ENCODE assay signal across 2 cellular contexts in the genomic region with DNA sequence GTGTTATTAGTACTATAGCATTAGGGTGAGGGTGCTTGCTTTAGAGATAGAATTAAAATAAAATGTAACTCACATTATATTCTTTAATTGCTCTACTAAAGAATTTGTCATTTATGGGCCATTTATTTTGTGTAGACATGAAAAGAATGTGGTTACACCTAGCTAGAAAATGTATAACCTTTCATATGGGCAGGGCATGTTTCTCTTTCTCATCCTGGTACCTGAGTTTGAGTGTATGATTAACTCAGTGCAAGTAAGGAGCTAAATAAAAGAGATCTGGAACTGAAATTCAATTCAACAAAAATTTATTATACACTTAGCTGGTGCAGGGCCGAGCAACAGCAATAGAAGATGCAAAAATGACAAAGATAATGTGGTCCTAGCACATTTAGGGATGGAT.
TF ChIP-seq lines count a peak whose summit lies in the region.

No MANE protein-coding gene starts in this region.

TF ChIP-seq in liver, 16 proteins besides CTCF, POLR2A, EP300 and RAD21:
- peak in 1 of 2 donors; percentile 19 for TF ChIP-seq HNF4A (conservative IDR thresholded peaks at IDR 0.05)
- no peak for TF ChIP-seq NR2F2 (IDR thresholded peaks at IDR 0.05)
- TF ChIP-seq, protein P1, sequence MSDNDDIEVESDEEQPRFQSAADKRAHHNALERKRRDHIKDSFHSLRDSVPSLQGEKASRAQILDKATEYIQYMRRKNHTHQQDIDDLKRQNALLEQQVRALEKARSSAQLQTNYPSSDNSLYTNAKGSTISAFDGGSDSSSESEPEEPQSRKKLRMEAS (IDR thresholded peaks at IDR 0.05): no peak
- TF ChIP-seq FOXA1 (IDR thresholded peaks at IDR 0.05): no peak
- no peak for TF ChIP-seq ZBTB33 (IDR thresholded peaks at IDR 0.05)
- no peak for TF ChIP-seq YY1 (IDR thresholded peaks at IDR 0.05)
- TF ChIP-seq, protein P2, sequence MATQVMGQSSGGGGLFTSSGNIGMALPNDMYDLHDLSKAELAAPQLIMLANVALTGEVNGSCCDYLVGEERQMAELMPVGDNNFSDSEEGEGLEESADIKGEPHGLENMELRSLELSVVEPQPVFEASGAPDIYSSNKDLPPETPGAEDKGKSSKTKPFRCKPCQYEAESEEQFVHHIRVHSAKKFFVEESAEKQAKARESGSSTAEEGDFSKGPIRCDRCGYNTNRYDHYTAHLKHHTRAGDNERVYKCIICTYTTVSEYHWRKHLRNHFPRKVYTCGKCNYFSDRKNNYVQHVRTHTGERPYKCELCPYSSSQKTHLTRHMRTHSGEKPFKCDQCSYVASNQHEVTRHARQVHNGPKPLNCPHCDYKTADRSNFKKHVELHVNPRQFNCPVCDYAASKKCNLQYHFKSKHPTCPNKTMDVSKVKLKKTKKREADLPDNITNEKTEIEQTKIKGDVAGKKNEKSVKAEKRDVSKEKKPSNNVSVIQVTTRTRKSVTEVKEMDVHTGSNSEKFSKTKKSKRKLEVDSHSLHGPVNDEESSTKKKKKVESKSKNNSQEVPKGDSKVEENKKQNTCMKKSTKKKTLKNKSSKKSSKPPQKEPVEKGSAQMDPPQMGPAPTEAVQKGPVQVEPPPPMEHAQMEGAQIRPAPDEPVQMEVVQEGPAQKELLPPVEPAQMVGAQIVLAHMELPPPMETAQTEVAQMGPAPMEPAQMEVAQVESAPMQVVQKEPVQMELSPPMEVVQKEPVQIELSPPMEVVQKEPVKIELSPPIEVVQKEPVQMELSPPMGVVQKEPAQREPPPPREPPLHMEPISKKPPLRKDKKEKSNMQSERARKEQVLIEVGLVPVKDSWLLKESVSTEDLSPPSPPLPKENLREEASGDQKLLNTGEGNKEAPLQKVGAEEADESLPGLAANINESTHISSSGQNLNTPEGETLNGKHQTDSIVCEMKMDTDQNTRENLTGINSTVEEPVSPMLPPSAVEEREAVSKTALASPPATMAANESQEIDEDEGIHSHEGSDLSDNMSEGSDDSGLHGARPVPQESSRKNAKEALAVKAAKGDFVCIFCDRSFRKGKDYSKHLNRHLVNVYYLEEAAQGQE (IDR thresholded peaks at IDR 0.05): no peak
- peak; percentile 18 for TF ChIP-seq SP1 (IDR thresholded peaks at IDR 0.05)
- no peak for TF ChIP-seq EGR1 (IDR thresholded peaks at IDR 0.05; ENCODE audit: low read depth in 2 of 2)

TF ChIP-seq in HepG2, 621 proteins besides CTCF, POLR2A, EP300 and RAD21:
- TF ChIP-seq SMYD3 (CRISPR knock-in tag; IDR thresholded peaks at IDR 0.05): no peak
- TF ChIP-seq ATF7-NPFF (CRISPR knock-in tag; IDR thresholded peaks at IDR 0.05; ENCODE audit: low read depth): no peak
- no peak for TF ChIP-seq RBM22 (optimal IDR thresholded peaks at IDR 0.05; ENCODE audit: low read length)
- no peak for TF ChIP-seq DDIT3 (CRISPR knock-in tag; IDR thresholded peaks at IDR 0.05)
- no peak for TF ChIP-seq ZNF256 (CRISPR knock-in tag; conservative IDR thresholded peaks at IDR 0.05)
- no peak for TF ChIP-seq ZNF232 (CRISPR knock-in tag; IDR thresholded peaks at IDR 0.05; ENCODE audit: borderline replicate concordance)
- no peak for TF ChIP-seq SATB2 (CRISPR knock-in tag; IDR thresholded peaks at IDR 0.05)
- TF ChIP-seq ZNF496 (CRISPR knock-in tag; IDR thresholded peaks at IDR 0.05; ENCODE audit: insufficient replicate concordance): no peak
- TF ChIP-seq RBFOX2 (IDR thresholded peaks at IDR 0.05; ENCODE audit: low read depth, low read length): no peak
- no peak for TF ChIP-seq PCBP1 (IDR thresholded peaks at IDR 0.05; ENCODE audit: borderline replicate concordance, low read depth, low read length)
- TF ChIP-seq ZMYM2 (CRISPR knock-in tag; IDR thresholded peaks at IDR 0.05): no peak
